Comparison of ENCODE assay signal across 21 cellular contexts in the genomic region with DNA sequence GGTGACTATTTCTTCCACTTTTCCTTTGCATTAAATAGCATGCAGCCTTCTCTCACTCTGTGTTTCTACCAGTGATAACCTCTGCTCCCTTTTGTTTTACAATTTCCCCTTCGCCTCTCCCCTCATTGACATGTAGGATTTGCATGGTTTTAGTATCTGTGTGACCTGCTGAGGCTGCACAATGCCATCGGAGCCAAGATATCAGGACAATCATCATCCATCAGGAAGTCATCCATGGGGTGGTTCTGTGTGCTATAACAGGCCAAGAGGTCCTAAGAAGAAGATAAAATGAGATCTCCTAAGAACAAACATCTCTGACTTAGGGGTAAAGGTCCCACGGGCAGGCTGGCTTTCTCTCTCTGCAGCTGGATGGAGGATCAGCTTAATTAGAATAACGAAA.
A peak's percentile ranks its signal among the peaks of the same experiment; 100 is the strongest.
DNase-seq lines count a peak whose midpoint lies in the region; ATAC-seq, FAIRE-seq and TF ChIP-seq lines count a peak whose summit lies in the region.
"Had no signal": no experiment of that assay in that cellular context is flagged by ENCODE, and none has a peak within 500 bp of the region (broad histone marks: within the 10 kb centered on the region; RNA-seq: fewer than 3 reads in every experiment).

No MANE protein-coding gene starts in this region.

- H3K9ac ChIP-seq in H9 (ENCODE audit: extremely low read depth, insufficient read length, low read length): no peak overlapping the region
- no peak overlapping the region for H3K9ac ChIP-seq in endodermal cell (ENCODE audit: extremely low read depth, low read length, poor library complexity, severe bottlenecking)

- no peak overlapping the region for H2BK5ac ChIP-seq in H9 (ENCODE audit: insufficient read length, low read length)

- H4K8ac ChIP-seq in H9 (replicated peaks; ENCODE audit: insufficient read length, low read depth, low read length): no peak overlapping the region

- no peaks in the 10 kb centered on the region for H3K23me2 ChIP-seq in H9 (ENCODE audit: insufficient read length, low read depth, low read length, poor library complexity, severe bottlenecking)

- H4K20me1 ChIP-seq in H9 (ENCODE audit: control insufficient read depth, insufficient read depth, insufficient read length): no peaks in the 10 kb centered on the region

- no peak overlapping the region for H3K4me2 ChIP-seq in H9 (ENCODE audit: insufficient read depth, insufficient read length, low read length)

- no peak for ATAC-seq in stimulated activated memory B cell treated with anti-CD40 and anti-IgM and Interleukin-4, amounts not matched to agents 10 μg/mL and 1 μg/mL and 100 μg/mL, for 72 hours
- no peak for ATAC-seq in GM21390 (IDR thresholded peaks at IDR 0.05; ENCODE audit: unreplicated experiment)
- ATAC-seq: PC-3 had no signal

- no peak overlapping the region for H2AFZ ChIP-seq in H9 (ENCODE audit: low read length)

- no peak overlapping the region for H3K4me3 Mint-ChIP-seq in H9
- no peak overlapping the region for H3K4me3 Mint-ChIP-seq in endodermal cell
- H3K4me3 Mint-ChIP-seq in stimulated activated memory B cell treated with anti-CD40 and anti-IgM and Interleukin-4, amounts not matched to agents 10 μg/mL and 1 μg/mL and 100 μg/mL, for 72 hours: no peak overlapping the region
- H3K4me3 Mint-ChIP-seq: CD4-positive, CD25-positive, alpha-beta regulatory T cell had no signal

- peak overlapping the region in 2 of 3 experiments; percentile 2 to 56; a peak in 4 of 7 replicates for H3K27ac Mint-ChIP-seq in H9
- H3K27ac Mint-ChIP-seq in endodermal cell: no peak overlapping the region
- peak overlapping the region; percentile 15 for H3K27ac Mint-ChIP-seq in stimulated activated memory B cell treated with anti-CD40 and anti-IgM and Interleukin-4, amounts not matched to agents 10 μg/mL and 1 μg/mL and 100 μg/mL, for 72 hours
- H3K27ac Mint-ChIP-seq: CD4-positive, CD25-positive, alpha-beta regulatory T cell had no signal

- no peak for TF ChIP-seq POLR2A in GM12892 (IDR thresholded peaks at IDR 0.05; ENCODE audit: low read depth, low read length)

- H3K79me1 ChIP-seq in H9 (ENCODE audit: insufficient read depth, low read depth, low read length, poor library complexity, severe bottlenecking): no peaks in the 10 kb centered on the region

- TF ChIP-seq CTCF in H9 (conservative IDR thresholded peaks at IDR 0.05) (no peak), endodermal cell (conservative IDR thresholded peaks at IDR 0.05) (no peak)

- no peak overlapping the region for H4K91ac ChIP-seq in H9 (ENCODE audit: insufficient read length, low read depth, low read length)

- no CpG with 5 or more reads among the region's 4 CpGs for WGBS in H9 (ENCODE audit: extremely low coverage, insufficient read length, low lambda C conversion rate)
- WGBS in endodermal cell (ENCODE audit: insufficient coverage in 1 of 2, insufficient read length in 1 of 2), 2 experiments: 0 to 13% methylated on average over 1 to 4 of the region's 4 CpGs

- H2AK5ac ChIP-seq in H9 (ENCODE audit: insufficient read length, low read length): no peak overlapping the region

- H2BK12ac ChIP-seq in H9 (ENCODE audit: insufficient read length, low read depth, low read length): no peak overlapping the region

- H3K14ac ChIP-seq in H9 (ENCODE audit: insufficient read depth, low read length): no peak overlapping the region

- H3K4me1 Mint-ChIP-seq in H9 (peaks cover 26 to 32% of the 10 kb centered on the region in 2 experiments), endodermal cell (peaks cover 53% of the 10 kb centered on the region)
- peaks cover 8% of the 10 kb centered on the region for H3K4me1 Mint-ChIP-seq in stimulated activated memory B cell treated with anti-CD40 and anti-IgM and Interleukin-4, amounts not matched to agents 10 μg/mL and 1 μg/mL and 100 μg/mL, for 72 hours
- H3K4me1 Mint-ChIP-seq: CD4-positive, CD25-positive, alpha-beta regulatory T cell had no signal

- no peaks in the 10 kb centered on the region for H3K27me3 ChIP-seq in H9 (ENCODE audit: insufficient read depth, low read length)
- H3K27me3 ChIP-seq in endodermal cell (ENCODE audit: control insufficient read depth, insufficient read depth, low read length, poor library complexity, severe bottlenecking): no peaks in the 10 kb centered on the region
- H3K27me3 ChIP-seq: BE2C had no signal

- H2BK20ac ChIP-seq in H9 (ENCODE audit: low read depth, low read length, poor library complexity, severe bottlenecking): no peak overlapping the region

- H3K4ac ChIP-seq in H9 (ENCODE audit: low read depth, low read length): no peak overlapping the region

- no peak overlapping the region for H2BK120ac ChIP-seq in H9 (ENCODE audit: low read depth, low read length, poor library complexity, severe bottlenecking)

- H3K36me3 ChIP-seq in endodermal cell (ENCODE audit: control insufficient read depth, insufficient read depth, low read length): no peaks in the 10 kb centered on the region
- H3K36me3 ChIP-seq: BE2C had no signal

- DNase-seq in GM12892 (ENCODE audit: insufficient read length): no peak
- no peak for DNase-seq in H9
- DNase-seq in endodermal cell: peak; percentile 74
- DNase-seq in NCI-H2171 (lab: John Stamatoyannopoulos, UW): no peak
- no peak for DNase-seq in SK-N-DZ (ENCODE audit: low spot score)
- DNase-seq: BE2C; CD4-positive, CD25-positive, alpha-beta regulatory T cell; DMS153; Karpas-422; NCI-H1092 treated with DMSO at 0.1 percent for 48 hours; NCI-H1436; NCI-H187; NCI-H2081 treated with DMSO at 0.1 percent for 48 hours; NCI-H446; NCI-H524 treated with DMSO at 0.1 percent for 48 hours; NCI-H82; NK-92 treated with Interleukin-12 subunit alpha and Interleukin-12 subunit beta, amount 100 ng/mL, for 24 hours; PC-3 had no signal

- H3K56ac ChIP-seq in H9 (ENCODE audit: insufficient read length, low read depth, low read length): no peak overlapping the region

- H3K4me1 ChIP-seq in H9 (ENCODE audit: insufficient read depth, low read length) (no peaks in the 10 kb centered on the region; the same call in 1 of the 2 replicates), endodermal cell (ENCODE audit: control insufficient read depth, insufficient read depth, low read length) (peaks cover 24% of the 10 kb centered on the region)
- H3K4me1 ChIP-seq: BE2C had no signal

- H3K18ac ChIP-seq in H9 (ENCODE audit: insufficient read length, low read depth, low read length): no peak overlapping the region

- H3K27me3 Mint-ChIP-seq in H9 (ENCODE audit: low read depth): no peaks in the 10 kb centered on the region
- peaks cover 9% of the 10 kb centered on the region for H3K27me3 Mint-ChIP-seq in endodermal cell (ENCODE audit: insufficient read depth)
- H3K27me3 Mint-ChIP-seq in stimulated activated memory B cell treated with anti-CD40 and anti-IgM and Interleukin-4, amounts not matched to agents 10 μg/mL and 1 μg/mL and 100 μg/mL, for 72 hours: no peaks in the 10 kb centered on the region

- H3K9me3 Mint-ChIP-seq in H9 (no peaks in the 10 kb centered on the region; a peak in 1 of 5 replicates), endodermal cell (no peaks in the 10 kb centered on the region)
- H3K9me3 Mint-ChIP-seq in stimulated activated memory B cell treated with anti-CD40 and anti-IgM and Interleukin-4, amounts not matched to agents 10 μg/mL and 1 μg/mL and 100 μg/mL, for 72 hours: no peaks in the 10 kb centered on the region

- no peak overlapping the region for H3T11ph ChIP-seq in H9 (ENCODE audit: low read length)

- FAIRE-seq in GM12892 (lab: Jason Lieb, UNC): peak; percentile 9

- H2BK15ac ChIP-seq in H9 (ENCODE audit: low read depth, low read length): no peak overlapping the region

- peak overlapping the region; percentile 11 for H3K4me3 ChIP-seq in endodermal cell (ENCODE audit: low read length)

- H3K27ac ChIP-seq in H9 (ENCODE audit: insufficient read length, low read depth, low read length) (no peak overlapping the region), endodermal cell (ENCODE audit: low read depth, low read length) (no peak overlapping the region)
- H3K27ac ChIP-seq: HL-60 had no signal

- no peak overlapping the region for H3K23ac ChIP-seq in H9 (ENCODE audit: insufficient read length, low read depth, low read length)

- no peak overlapping the region for H4K5ac ChIP-seq in H9 (ENCODE audit: insufficient read length, low read depth, low read length)

- H3K36me3 Mint-ChIP-seq in H9 (ENCODE audit: insufficient read depth in 1 of 3, low read depth in 3 of 3) (no peaks in the 10 kb centered on the region), endodermal cell (ENCODE audit: low read depth) (no peaks in the 10 kb centered on the region)
- H3K36me3 Mint-ChIP-seq in stimulated activated memory B cell treated with anti-CD40 and anti-IgM and Interleukin-4, amounts not matched to agents 10 μg/mL and 1 μg/mL and 100 μg/mL, for 72 hours: no peaks in the 10 kb centered on the region
- H3K36me3 Mint-ChIP-seq: CD4-positive, CD25-positive, alpha-beta regulatory T cell had no signal

- H3K9me3 ChIP-seq in H9 (ENCODE audit: control insufficient read depth, low read depth, low read length) (no peaks in the 10 kb centered on the region), endodermal cell (ENCODE audit: control insufficient read depth, low read length) (no peaks in the 10 kb centered on the region)
- H3K9me3 ChIP-seq: BE2C had no signal

- no peaks in the 10 kb centered on the region for H3K79me2 ChIP-seq in H9 (ENCODE audit: insufficient read depth, low read length)
